Comparison of ENCODE assay signal across 14 cellular contexts in the genomic region with DNA sequence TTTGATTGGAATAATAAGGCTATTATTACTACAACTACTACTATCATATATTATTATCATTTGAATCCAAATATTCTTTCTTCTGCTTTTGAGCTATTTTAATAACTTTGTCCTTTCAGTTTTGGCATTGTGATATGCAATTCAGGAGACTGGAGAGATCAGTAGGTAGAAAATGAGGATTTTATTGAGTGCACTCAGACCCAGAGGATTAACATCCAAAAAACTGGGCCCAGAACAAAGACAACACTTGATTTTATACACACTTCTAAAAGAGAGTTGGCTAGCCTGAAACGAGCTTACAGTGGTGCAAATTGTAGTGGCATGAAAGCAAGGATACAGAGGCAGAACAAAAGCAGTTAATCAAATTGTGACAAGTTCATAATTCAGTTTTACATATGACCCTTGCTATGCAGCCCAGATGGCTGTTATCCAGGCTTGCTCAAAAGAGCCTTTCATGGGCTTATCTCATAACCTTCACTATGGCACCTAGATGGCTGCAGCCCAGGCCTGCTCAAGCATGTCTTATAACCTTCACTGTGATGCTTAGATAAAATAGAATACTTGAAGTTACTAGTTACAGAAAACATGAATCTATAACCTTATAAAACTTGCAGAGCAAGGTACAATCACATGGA.
A peak's percentile ranks its signal among the peaks of the same experiment; 100 is the strongest.
DNase-seq lines count a peak whose midpoint lies in the region; TF ChIP-seq lines count a peak whose summit lies in the region.
"Had no signal": no experiment of that assay in that cellular context is flagged by ENCODE, and none has a peak within 500 bp of the region (broad histone marks: within the 10 kb centered on the region; RNA-seq: fewer than 3 reads in every experiment).

No MANE protein-coding gene starts in this region.

- intact Hi-C loops in adrenal gland (cut with DNase I) = no loop called here

- H3K36me3 ChIP-seq in adrenal gland (replicated peaks in 1 of 2) = no peaks in the 10 kb centered on the region

- no peaks in the 10 kb centered on the region for H3K4me1 ChIP-seq in adrenal gland (replicated peaks in 1 of 2)
- H3K4me1 ChIP-seq: A549 had no signal

- H3K27me3 ChIP-seq in adrenal gland = no peaks in the 10 kb centered on the region

- peaks cover 0 to 5% (median 0%) of the 10 kb centered on the region in 3 donors for H3K9me3 ChIP-seq in adrenal gland (replicated peaks in 1 of 3)

- WGBS in adrenal gland, 4 donors = 39 to 51% (median 45%) methylated on average over 1 of the region's 1 CpG

- TF ChIP-seq CTCF in NB4 (IDR thresholded peaks at IDR 0.05; ENCODE audit: low read depth, low read length) (no peak), cardiac fibroblast (IDR thresholded peaks at IDR 0.05; ENCODE audit: low read depth, low read length) (no peak), adrenal gland (IDR thresholded peaks at IDR 0.05) (no peak)

- no peak overlapping the region for H3K27ac ChIP-seq in adrenal gland
- H3K27ac ChIP-seq: A549 had no signal

- TF ChIP-seq POLR2A in NB4 (IDR thresholded peaks at IDR 0.05; ENCODE audit: extremely low read depth, insufficient read length) (no peak), adrenal gland (IDR thresholded peaks at IDR 0.05) (no peak)

- H3K4me3 ChIP-seq in NB4 (ENCODE audit: low read depth, low read length) (no peak overlapping the region), cardiac fibroblast (replicated peaks in 1 of 2; ENCODE audit: low read depth in 2 of 2, low read length in 2 of 2) (no peak overlapping the region), adrenal gland (no peak overlapping the region)
- H3K4me3 ChIP-seq: A549 had no signal

- DNase-seq in ELF-1 (ENCODE audit: low read depth, low spot score) = peak; percentile 0
- DNase-seq in NB4 (ENCODE audit: low read depth) = peak; percentile 9
- DNase-seq in cardiac fibroblast (ENCODE audit: low read depth in 2 of 2) = peak; percentile 0 to 1
- DNase-seq in myocyte (ENCODE audit: low read depth) = peak; percentile 1
- DNase-seq in adrenal gland = no peak
- no peak for DNase-seq in dedifferentiated amniotic fluid mesenchymal stem cell (ENCODE audit: extremely low spot score)
- no peak for DNase-seq in NCI-H2171 treated with DMSO at 0.1 percent for 48 hours (lab: John Stamatoyannopoulos, UW)
- DNase-seq: COR-L47, HCEC 1CT, MV-4-11, NCI-H146, NCI-H2081 treated with DMSO at 0.1 percent for 48 hours, NCI-H69 had no signal

Comparison
In these comparisons a context has a peak if more than half of its experiments do, and no peak if none do; other contexts are left out.
1. DNase-seq: peak in ELF-1 (single experiment), NB4 (single experiment), cardiac fibroblast (2 of 2) and myocyte (single experiment); none in adrenal gland (0 of 7), dedifferentiated amniotic fluid mesenchymal stem cell (single experiment) and NCI-H2171 treated with DMSO at 0.1 percent for 48 hours (single experiment).